In the genomic region with DNA sequence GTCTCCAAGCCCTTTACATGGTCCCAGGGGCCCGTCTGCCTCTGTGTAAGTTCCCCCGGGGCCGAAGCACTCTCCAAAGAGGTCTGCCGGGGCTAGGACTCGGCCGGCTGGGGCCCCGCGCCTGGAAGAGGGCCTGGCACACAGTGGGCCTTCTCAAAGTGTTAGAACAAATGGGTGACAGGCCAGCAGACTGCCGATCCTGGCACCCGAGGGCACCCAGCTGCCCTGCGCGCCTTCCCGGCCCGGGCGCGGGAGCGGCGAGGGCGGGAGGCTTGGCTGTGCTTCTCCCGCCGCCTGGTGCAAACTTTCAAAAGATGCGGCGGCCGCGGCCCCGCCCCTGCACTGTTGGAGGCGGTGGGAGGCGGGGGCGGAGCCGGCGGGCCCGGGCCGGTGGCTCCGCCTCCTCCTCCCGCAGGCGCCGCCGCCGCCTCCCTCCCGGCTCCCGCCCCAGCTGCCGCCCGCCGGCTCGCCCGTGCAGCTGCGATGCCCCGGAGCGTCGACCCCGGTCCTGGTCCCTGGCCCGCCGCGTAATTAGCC, we compare ENCODE assay signal across 7 cellular contexts. TPM values are rescaled to one million over a fixed set of nuclear protein-coding genes. Genes with fewer than 3 reads are reported as not detected.
DNase-seq lines count a peak whose midpoint lies in the region; ATAC-seq, FAIRE-seq and TF ChIP-seq lines count a peak whose summit lies in the region.

Gene NEURL1B, plus strand, starts transcription at position 442 of the 537 bp plus-strand sequence. CDS start 144 bp downstream, outside the sequence.

- no peak within 1 kb of the TSS for H3K27ac Mint-ChIP-seq in natural killer cell

- H3K9me3 ChIP-seq in OCI-LY7 (ENCODE audit: low read length), result no peaks in the 10 kb centered on the region
- H3K9me3 ChIP-seq in thymus (ENCODE audit: control insufficient read depth), result no peaks in the 10 kb centered on the region

- no peaks in the 10 kb centered on the region for H3K9me3 Mint-ChIP-seq in natural killer cell

- DNase-seq in GM12891 (ENCODE audit: insufficient read length, low spot score), result peak; percentile 76
- DNase-seq in HS-27A (ENCODE audit: low read depth), result peak; percentile 5
- peak; percentile 62 for DNase-seq in OCI-LY7 (ENCODE audit: low spot score)
- DNase-seq in activated effector memory CD4-positive, alpha-beta T cell treated with anti-CD3 and anti-CD28 coated beads, Interleukin-2, amount 50 U/mL, for 16 hours, result peak; percentile 76
- DNase-seq in foreskin melanocyte, result peak; percentile 54
- peak; percentile 23 for DNase-seq in natural killer cell

- H3K79me2 ChIP-seq in OCI-LY7 (ENCODE audit: insufficient read depth, low read depth, low read length), result no peaks in the 10 kb centered on the region

- H3K27ac ChIP-seq in OCI-LY7 (ENCODE audit: low read depth, low read length, poor library complexity, severe bottlenecking) (no peak within 1 kb of the TSS), thymus (ENCODE audit: low read depth) (peak within 1 kb of the TSS; percentile 33)

- peak within 1 kb of the TSS; percentile 65 for H3K4me2 ChIP-seq in OCI-LY7 (ENCODE audit: low read length)

- TF ChIP-seq CTCF in OCI-LY7 (conservative IDR thresholded peaks at IDR 0.05; ENCODE audit: low read length), result no peak
- TF ChIP-seq CTCF in natural killer cell (IDR thresholded peaks at IDR 0.05), result no peak

- H3K4me3 Mint-ChIP-seq in natural killer cell, result peak within 1 kb of the TSS; percentile 66

- H3K36me3 ChIP-seq in OCI-LY7 (ENCODE audit: insufficient read depth, low read length) (no peaks in the 10 kb centered on the region), thymus (ENCODE audit: control insufficient read depth, insufficient read depth) (peaks cover 6% of the 10 kb centered on the region)

- intact Hi-C loops in OCI-LY7 (cut with micrococcal nuclease; ENCODE audit: unreplicated experiment), result no loop called here
- intact Hi-C loops in natural killer cell (cut with micrococcal nuclease), result no loop called here

- CTCF ChIA-PET in OCI-LY7 (lab: Charles Lee; ENCODE audit: unreplicated experiment), result no interaction called here

- no peaks in the 10 kb centered on the region for H4K20me1 ChIP-seq in OCI-LY7 (ENCODE audit: insufficient read depth, low read length)

- peak within 1 kb of the TSS; percentile 59 for H3K4me3 ChIP-seq in OCI-LY7 (ENCODE audit: low read depth, low read length, poor library complexity, severe bottlenecking)
- peak within 1 kb of the TSS; percentile 67 for H3K4me3 ChIP-seq in thymus (ENCODE audit: low read length)

- peaks cover 0 to 14% of the 10 kb centered on the region in 2 donors for H3K27me3 Mint-ChIP-seq in natural killer cell (ENCODE audit: low read depth in 2 of 2)

- no TSS peak for BruUV-seq in OCI-LY7 (replicated peaks; lab: Mats Ljungman, UMichigan)

- FAIRE-seq in GM12891 (lab: Jason Lieb, UNC), result peak; percentile 50

- under 1% methylated on average over 54 of the region's 54 CpGs for WGBS in thymus

- peak within 1 kb of the TSS; percentile 84 for H2AFZ ChIP-seq in OCI-LY7 (ENCODE audit: low read length)

- POLR2A ChIA-PET in OCI-LY7 (lab: Charles Lee), result interaction anchor here (0.6 kb wide), 1 partner anchor 170 kb away, joined by 3 read pairs; no protein-coding TSS in a partner anchor

- H3K36me3 Mint-ChIP-seq in natural killer cell, result no peaks in the 10 kb centered on the region

- TF ChIP-seq POLR2A in GM12891 (IDR thresholded peaks at IDR 0.05; ENCODE audit: low read depth, low read length), result no peak

- H3K4me1 ChIP-seq in OCI-LY7 (ENCODE audit: insufficient read depth, low read length, poor library complexity, severe bottlenecking), result peaks cover 18% of the 10 kb centered on the region
- peaks cover 14% of the 10 kb centered on the region for H3K4me1 ChIP-seq in thymus (ENCODE audit: control insufficient read depth, insufficient read depth, low read length)

- peaks cover 7 to 11% of the 10 kb centered on the region in 2 donors for H3K4me1 Mint-ChIP-seq in natural killer cell

- no peaks in the 10 kb centered on the region for H3K9me2 ChIP-seq in OCI-LY7 (ENCODE audit: insufficient read depth, low read length)

- peaks cover 4% of the 10 kb centered on the region for H3K27me3 ChIP-seq in thymus (ENCODE audit: control insufficient read depth, insufficient read depth)

- ATAC-seq in natural killer cell, result peak; percentile 44 to 82 (median 71)

TF ChIP-seq in GM12891, 5 proteins besides CTCF, POLR2A, EP300 and RAD21:
- TF ChIP-seq SPI1 (IDR thresholded peaks at IDR 0.05; ENCODE audit: low read depth, low read length) (no peak), PAX5 (IDR thresholded peaks at IDR 0.05; ENCODE audit: insufficient read depth, low read length, severe bottlenecking) (no peak), POU2F2 (IDR thresholded peaks at IDR 0.05; ENCODE audit: low read depth, low read length) (no peak), POLR2AphosphoS5 (IDR thresholded peaks at IDR 0.05; ENCODE audit: low read depth, low read length) (no peak), TAF1 (IDR thresholded peaks at IDR 0.05; ENCODE audit: low read depth, low read length) (no peak)

RNA-seq across cellular contexts. Expression of gene NEURL1B, which starts in this region (rescaled TPM):
- 0.30 TPM for polyA plus RNA-seq in GM12891 (2012; ENCODE audit: low read depth, missing spikeins)
- 0.23 and 0.57 TPM in 2 replicates for total RNA-seq in OCI-LY7 (2014; rRNA removed; shearing (Covaris generic))
- total RNA-seq in OCI-LY7 (2022) (0.30 and 0.32 TPM in 2 replicates), natural killer cell (under 1 TPM; 0.28 to 0.54 (median 0.45) TPM)
- polyA plus RNA-seq in thymus, result 5.3 TPM

Comparison
In these comparisons a context has a peak if more than half of its experiments do, and no peak if none do; other contexts are left out.
1. Peak in DNase-seq, H3K4me3 ChIP-seq and H3K4me2 ChIP-seq in OCI-LY7; RNA of the gene not detected or under 1 TPM.
2. Peak in DNase-seq and ATAC-seq in natural killer cell; RNA of the gene not detected or under 1 TPM.
3. DNase-seq: peak in every context shown above with its lines; median percentile 76 in GM12891; 76 in activated effector memory CD4-positive, alpha-beta T cell treated with anti-CD3 and anti-CD28 coated beads, Interleukin-2, amount 50 U/mL, for 16 hours; 62 in OCI-LY7; 54 in foreskin melanocyte; 23 in natural killer cell; 5 in HS-27A.